ENCODE assay signal across 23 cellular contexts in genomic region chrX:69369999-69370398, GRCh38.
DNase-seq lines count a peak whose midpoint lies in the region; ATAC-seq and TF ChIP-seq lines count a peak whose summit lies in the region.
"Had no signal": no experiment of that assay in that cellular context is flagged by ENCODE, and none has a peak within 500 bp of the region (broad histone marks: within the 10 kb centered on the region; RNA-seq: fewer than 3 reads in every experiment).

No MANE protein-coding gene starts in this region.

- no peaks in the 10 kb centered on the region for H3K4me1 Mint-ChIP-seq in osteocyte (ENCODE audit: unreplicated experiment)
- H3K4me1 Mint-ChIP-seq: CD14-positive monocyte; CD4-positive, alpha-beta memory T cell; CD4-positive, CD25-positive, alpha-beta regulatory T cell; CD8-positive, alpha-beta memory T cell had no signal

- no peak overlapping the region for H3K27ac ChIP-seq in vagina
- H3K27ac ChIP-seq: BLaER1 had no signal

- DNase-seq in mesenteric fat pad (ENCODE audit: low spot score) = peak; percentile 64
- DNase-seq in osteocyte (ENCODE audit: extremely low spot score, unreplicated experiment) = peak; percentile 72
- peak; percentile 32 to 55 for DNase-seq in vagina (ENCODE audit: extremely low spot score in 2 of 2)
- no peak for DNase-seq in GM03348 (ENCODE audit: low spot score)
- DNase-seq in GM19240 (ENCODE audit: insufficient read length, low spot score) = no peak
- DNase-seq: 8988T; ACHN; BE2C; C1 segment of cervical spinal cord; CD4-positive, alpha-beta memory T cell; CD4-positive, CD25-positive, alpha-beta regulatory T cell; CD8-positive, alpha-beta memory T cell; COR-L47; DMS 273 treated with DMSO at 0.1 percent for 48 hours; DMS153; DMS53; DMS79; DND-41; EL; GDM1 had no signal

- TF ChIP-seq CTCF in osteocyte (IDR thresholded peaks at IDR 0.05) (no peak), vagina (IDR thresholded peaks at IDR 0.05) (no peak)

- H3K36me3 Mint-ChIP-seq in osteocyte (ENCODE audit: unreplicated experiment) = no peaks in the 10 kb centered on the region
- H3K36me3 Mint-ChIP-seq: CD14-positive monocyte; CD4-positive, alpha-beta memory T cell; CD4-positive, CD25-positive, alpha-beta regulatory T cell; CD8-positive, alpha-beta memory T cell had no signal

- TF ChIP-seq POLR2A in vagina (IDR thresholded peaks at IDR 0.05) = no peak

- H3K27ac Mint-ChIP-seq in osteocyte (ENCODE audit: unreplicated experiment) = no peak overlapping the region
- H3K27ac Mint-ChIP-seq: CD14-positive monocyte; CD4-positive, alpha-beta memory T cell; CD4-positive, CD25-positive, alpha-beta regulatory T cell; CD8-positive, alpha-beta memory T cell had no signal

- peaks cover 9% of the 10 kb centered on the region for H3K9me3 Mint-ChIP-seq in osteocyte (ENCODE audit: unreplicated experiment)

- no peak for ATAC-seq in HG03442 (IDR thresholded peaks at IDR 0.05; ENCODE audit: unreplicated experiment)

- H3K27me3 Mint-ChIP-seq in osteocyte (ENCODE audit: unreplicated experiment) = no peaks in the 10 kb centered on the region
- H3K27me3 Mint-ChIP-seq: CD4-positive, CD25-positive, alpha-beta regulatory T cell had no signal

- H3K9me3 ChIP-seq in vagina = no peaks in the 10 kb centered on the region
- H3K9me3 ChIP-seq: BE2C had no signal

- H3K36me3 ChIP-seq in vagina = no peaks in the 10 kb centered on the region
- H3K36me3 ChIP-seq: BE2C, BLaER1 had no signal

- intact Hi-C loops in vagina (cut with DNase I) = no loop called here

- H3K27me3 ChIP-seq in vagina = no peaks in the 10 kb centered on the region
- H3K27me3 ChIP-seq: BE2C had no signal

- H3K4me3 Mint-ChIP-seq in osteocyte (ENCODE audit: unreplicated experiment) = no peak overlapping the region
- H3K4me3 Mint-ChIP-seq: CD14-positive monocyte; CD4-positive, alpha-beta memory T cell; CD4-positive, CD25-positive, alpha-beta regulatory T cell; CD8-positive, alpha-beta memory T cell had no signal

- H3K4me3 ChIP-seq in vagina = no peak overlapping the region
- H3K4me3 ChIP-seq: BLaER1 had no signal

- no peaks in the 10 kb centered on the region for H3K4me1 ChIP-seq in vagina
- H3K4me1 ChIP-seq: BE2C, BLaER1 had no signal

Comparison
In these comparisons a context has a peak if more than half of its experiments do, and no peak if none do; other contexts are left out.
1. DNase-seq: peak in mesenteric fat pad (single experiment), osteocyte (single experiment) and vagina (2 of 2); none in GM03348 (single experiment) and GM19240 (single experiment).